Comparison of ENCODE assay signal across 8 cellular contexts in the genomic region with DNA sequence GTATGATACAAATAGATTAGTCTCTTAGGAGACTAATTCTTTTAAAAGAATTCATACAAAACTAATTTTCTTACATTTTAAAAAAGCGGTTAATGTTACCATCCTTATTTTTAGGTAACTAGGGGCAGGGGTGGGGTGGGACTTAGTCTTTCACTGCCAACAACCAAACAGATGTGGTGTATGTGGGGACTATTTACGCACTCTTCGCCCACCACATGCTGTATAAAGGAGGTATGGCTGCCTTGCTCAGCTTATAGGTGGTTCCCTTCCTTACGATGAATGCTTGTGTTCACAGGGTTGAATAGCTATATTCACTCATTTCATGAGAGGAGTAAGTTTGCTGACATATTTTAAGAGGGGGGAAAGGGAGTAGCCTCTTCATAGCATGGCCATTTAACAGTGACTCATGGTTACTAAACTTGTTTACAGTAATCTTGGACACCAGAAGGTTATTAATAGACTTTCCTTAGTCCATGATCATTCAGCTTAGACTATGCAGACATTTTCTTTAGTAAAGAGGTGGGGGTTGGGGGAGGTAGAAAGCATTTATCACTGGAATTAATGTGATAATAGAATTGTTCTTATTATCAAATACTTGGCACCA.
DNase-seq lines count a peak whose midpoint lies in the region; ATAC-seq, FAIRE-seq and TF ChIP-seq lines count a peak whose summit lies in the region.

No MANE protein-coding gene starts in this region.

- H3K23ac ChIP-seq in trophoblast cell (ENCODE audit: low read length), result no peak overlapping the region

- H2AFZ ChIP-seq in hepatocyte (no peak overlapping the region), trophoblast cell (ENCODE audit: insufficient read depth, low read length, poor library complexity) (no peak overlapping the region)

- peaks cover 73% of the 10 kb centered on the region for H3K79me2 ChIP-seq in hepatocyte
- H3K79me2 ChIP-seq in trophoblast cell (ENCODE audit: control insufficient read depth, insufficient read depth, low read length, poor library complexity), result peaks cover 2% of the 10 kb centered on the region

- no peak overlapping the region for H3K14ac ChIP-seq in trophoblast cell (ENCODE audit: low read length)

- no peaks in the 10 kb centered on the region for H3K36me3 ChIP-seq in hepatocyte (replicated peaks; ENCODE audit: insufficient read depth, low read depth)
- H3K36me3 ChIP-seq in trophoblast cell (ENCODE audit: control insufficient read depth in 1 of 2, insufficient read depth in 2 of 2, low read length in 2 of 2), result peaks cover 0 to 2% of the 10 kb centered on the region in 2 experiments

- no peaks in the 10 kb centered on the region for H3K9me3 ChIP-seq in hepatocyte (ENCODE audit: low read depth)
- H3K9me3 ChIP-seq in trophoblast cell (ENCODE audit: insufficient read depth, low read depth, low read length), result no peaks in the 10 kb centered on the region

- TF ChIP-seq POLR2A in H54 (IDR thresholded peaks at IDR 0.05; ENCODE audit: low read depth, low read length), result no peak

- no peak overlapping the region for H4K8ac ChIP-seq in trophoblast cell (ENCODE audit: low read depth, low read length)

- peaks cover 5% of the 10 kb centered on the region for H3K79me1 ChIP-seq in trophoblast cell (ENCODE audit: low read length)

- H2AK5ac ChIP-seq in trophoblast cell (ENCODE audit: low read length), result no peak overlapping the region

- H3K9me2 ChIP-seq in hepatocyte (replicated peaks; ENCODE audit: insufficient read depth), result no peaks in the 10 kb centered on the region

- H3K4ac ChIP-seq in trophoblast cell (ENCODE audit: low read depth, low read length), result no peak overlapping the region

- H3K27me3 ChIP-seq in hepatocyte (no peaks in the 10 kb centered on the region), trophoblast cell (ENCODE audit: insufficient read depth, low read length) (no peaks in the 10 kb centered on the region)

- no peak overlapping the region for H3K4me2 ChIP-seq in hepatocyte
- H3K4me2 ChIP-seq in trophoblast cell (ENCODE audit: low read length), result no peak overlapping the region

- peaks cover 3% of the 10 kb centered on the region for H3K4me1 ChIP-seq in hepatocyte (ENCODE audit: insufficient read depth)
- H3K4me1 ChIP-seq in trophoblast cell (ENCODE audit: control insufficient read depth in 1 of 2, insufficient read depth in 2 of 2, low read length in 2 of 2), result peaks cover 5% of the 10 kb centered on the region in 2 experiments

- H4K20me1 ChIP-seq in hepatocyte (ENCODE audit: insufficient read depth, poor library complexity, severe bottlenecking), result peaks cover 10% of the 10 kb centered on the region

- no peak overlapping the region for H2BK5ac ChIP-seq in trophoblast cell (ENCODE audit: low read depth, low read length, poor library complexity)

- no peak overlapping the region for H2BK12ac ChIP-seq in trophoblast cell (ENCODE audit: low read length)

- FAIRE-seq in H54 (lab: Jason Lieb, UNC), result peak; percentile 92

- ATAC-seq in HG02642 (IDR thresholded peaks at IDR 0.05; ENCODE audit: poor library complexity, unreplicated experiment) (no peak), HG03520 (IDR thresholded peaks at IDR 0.05; ENCODE audit: unreplicated experiment) (no peak)

- no peak overlapping the region for H2BK120ac ChIP-seq in trophoblast cell (ENCODE audit: insufficient read depth, low read length, poor library complexity)

- H3K4me3 ChIP-seq in hepatocyte (no peak overlapping the region), trophoblast cell (ENCODE audit: low read depth, low read length) (no peak overlapping the region)

- no peak overlapping the region for H4K91ac ChIP-seq in trophoblast cell (ENCODE audit: low read depth, low read length)

- WGBS in hepatocyte (ENCODE audit: low lambda C conversion rate, missing lambda C conversion rate), result 96% methylated on average over 4 of the region's 4 CpGs
- WGBS in trophoblast cell (ENCODE audit: extremely low coverage, insufficient coverage, insufficient read length), result no CpG with 5 or more reads among the region's 4 CpGs

- no peak for TF ChIP-seq CTCF in hepatocyte (IDR thresholded peaks at IDR 0.05; ENCODE audit: poor library complexity)

- DNase-seq in A172 (ENCODE audit: low spot score) (peak; percentile 88), H54 (ENCODE audit: insufficient read length, low spot score) (peak; percentile 35), astrocyte of the hippocampus (ENCODE audit: low read depth, low spot score) (peak; percentile 51), hepatocyte (ENCODE audit: low spot score) (no peak), trophoblast cell (no peak)
- no peak for DNase-seq in stimulated activated CD4-positive, alpha-beta T cell treated with anti-CD3 and anti-CD28 coated beads, Interleukin-12 subunit alpha, Interleukin-12 subunit beta, amount 100 ng/mL, for 4 hours

- peak overlapping the region; percentile 0 for H3K27ac ChIP-seq in hepatocyte
- H3K27ac ChIP-seq in trophoblast cell (ENCODE audit: low read depth, low read length), result no peak overlapping the region

- H4K12ac ChIP-seq in trophoblast cell (ENCODE audit: low read depth, low read length), result no peak overlapping the region

- no peak overlapping the region for H3K9ac ChIP-seq in trophoblast cell (ENCODE audit: low read length)

- H3K18ac ChIP-seq in trophoblast cell (ENCODE audit: low read length), result no peak overlapping the region

Comparison
In these comparisons a context has a peak if more than half of its experiments do, and no peak if none do; other contexts are left out.
1. DNase-seq: peak in A172 (single experiment), H54 (single experiment) and astrocyte of the hippocampus (single experiment); none in hepatocyte (single experiment), stimulated activated CD4-positive, alpha-beta T cell treated with anti-CD3 and anti-CD28 coated beads, Interleukin-12 subunit alpha, Interleukin-12 subunit beta, amount 100 ng/mL, for 4 hours (single experiment) and trophoblast cell (0 of 2).